18 cellular contexts compared by ENCODE assay signal in the genomic region with DNA sequence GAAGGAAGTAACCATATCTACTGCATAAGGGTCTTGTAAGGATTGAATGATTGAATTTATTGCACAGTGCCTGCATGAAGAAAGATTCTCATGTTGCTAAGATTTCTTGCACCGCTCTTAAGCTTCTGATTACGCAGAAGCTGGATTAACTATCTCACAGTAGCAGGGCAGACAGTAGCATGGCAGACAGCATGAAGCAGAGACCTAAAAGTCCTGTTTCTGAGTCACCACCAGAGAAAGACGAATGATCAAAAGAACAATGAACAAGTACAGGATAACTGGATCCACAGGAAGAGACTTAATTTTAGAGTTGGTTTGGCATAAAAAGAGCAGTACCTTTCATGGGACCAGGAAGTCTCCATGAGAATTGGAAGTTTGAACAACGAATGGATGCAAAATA.
A peak's percentile ranks its signal among the peaks of the same experiment; 100 is the strongest.
DNase-seq lines count a peak whose midpoint lies in the region; ATAC-seq, FAIRE-seq and TF ChIP-seq lines count a peak whose summit lies in the region.
"Had no signal": no experiment of that assay in that cellular context is flagged by ENCODE, and none has a peak within 500 bp of the region (broad histone marks: within the 10 kb centered on the region; RNA-seq: fewer than 3 reads in every experiment).

No MANE protein-coding gene starts in this region.

- no peak overlapping the region for H4K91ac ChIP-seq in mesenchymal stem cell (ENCODE audit: low read length)

- no peak overlapping the region for H2AK5ac ChIP-seq in mesenchymal stem cell (ENCODE audit: low read length, severe bottlenecking)

- H3K27me3 ChIP-seq in bronchial epithelial cell (ENCODE audit: control insufficient read depth, insufficient read depth, low read length) (no peaks in the 10 kb centered on the region), mesenchymal stem cell (ENCODE audit: control insufficient read depth in 1 of 2, insufficient read depth in 1 of 2, low read length in 2 of 2) (no peaks in the 10 kb centered on the region)

- no peaks in the 10 kb centered on the region for H3K9me3 ChIP-seq in mesenchymal stem cell (ENCODE audit: control insufficient read depth, low read length)

- WGBS in mesenchymal stem cell, result 96% methylated on average over 3 of the region's 4 CpGs

- H2BK120ac ChIP-seq in mesenchymal stem cell (ENCODE audit: low read depth, low read length), result no peak overlapping the region

- peak overlapping the region; percentile 11 for H2AFZ ChIP-seq in mesenchymal stem cell (ENCODE audit: low read depth, low read length)

- H3K79me1 ChIP-seq in mesenchymal stem cell (replicated peaks; ENCODE audit: low read length, poor library complexity, severe bottlenecking), result peaks cover 27% of the 10 kb centered on the region

- H3K4me2 ChIP-seq in mesenchymal stem cell (ENCODE audit: low read length, poor library complexity, severe bottlenecking), result no peak overlapping the region

- H3K4ac ChIP-seq in mesenchymal stem cell (ENCODE audit: low read depth in 1 of 2, low read length in 2 of 2), result no peak overlapping the region

- H3K23ac ChIP-seq in mesenchymal stem cell (ENCODE audit: low read length in 2 of 2), result no peak overlapping the region

- DNase-seq in A172 (ENCODE audit: low spot score) (peak; percentile 21), ELF-1 (ENCODE audit: low read depth, low spot score) (peak; percentile 15), bronchial epithelial cell (ENCODE audit: low read depth) (peak; percentile 31), mesenchymal stem cell (no peak), SHP77 treated with DMSO at 0.1 percent for 48 hours (lab: John Stamatoyannopoulos, UW) (no peak), NCI-H2196 treated with DMSO at 0.1 percent for 48 hours (lab: John Stamatoyannopoulos, UW; ENCODE audit: unreplicated experiment) (no peak)
- DNase-seq: DMS153, EL, HCEC 1CT, NCI-H1417 treated with DMSO at 0.1 percent for 48 hours, NCI-H1930, NCI-H2171, NCI-H446 treated with DMSO at 0.1 percent for 48 hours, RPMI8226 had no signal

- no peak overlapping the region for H3K27ac ChIP-seq in mesenchymal stem cell (ENCODE audit: low read length, poor library complexity, severe bottlenecking)
- H3K27ac ChIP-seq: C4-2B had no signal

- no peak overlapping the region for H3K18ac ChIP-seq in mesenchymal stem cell (ENCODE audit: low read depth in 1 of 2, low read length in 2 of 2)

- H2BK12ac ChIP-seq in mesenchymal stem cell (ENCODE audit: low read length in 2 of 2), result no peak overlapping the region

- TF ChIP-seq CTCF in bronchial epithelial cell (IDR thresholded peaks at IDR 0.05; ENCODE audit: insufficient read depth, low read length, severe bottlenecking), result no peak

- no peak overlapping the region for H2BK15ac ChIP-seq in mesenchymal stem cell (ENCODE audit: low read depth, poor library complexity, severe bottlenecking)

- H2BK5ac ChIP-seq in mesenchymal stem cell (ENCODE audit: low read depth, low read length, poor library complexity, severe bottlenecking), result no peak overlapping the region

- no peak overlapping the region for H3K9ac ChIP-seq in mesenchymal stem cell (ENCODE audit: low read length)

- FAIRE-seq in bronchial epithelial cell (lab: Jason Lieb, UNC), result no peak
- FAIRE-seq: K562 had no signal

- H4K8ac ChIP-seq in mesenchymal stem cell (ENCODE audit: low read length), result no peak overlapping the region

- H3K4me3 ChIP-seq in bronchial epithelial cell (ENCODE audit: low read depth, low read length) (no peak overlapping the region), mesenchymal stem cell (ENCODE audit: insufficient read depth in 1 of 2, low read depth in 1 of 2, low read length in 2 of 2) (no peak overlapping the region)
- H3K4me3 ChIP-seq: K562 had no signal

- H3K4me1 ChIP-seq in mesenchymal stem cell (ENCODE audit: control insufficient read depth, insufficient read depth, low read depth, low read length), result no peaks in the 10 kb centered on the region

- H3K36me3 ChIP-seq in bronchial epithelial cell (ENCODE audit: control insufficient read depth, insufficient read depth, low read length) (no peaks in the 10 kb centered on the region), mesenchymal stem cell (ENCODE audit: control insufficient read depth in 1 of 2, insufficient read depth in 2 of 2, low read depth in 1 of 2, low read length in 2 of 2) (peaks cover 0 to 3% of the 10 kb centered on the region in 2 experiments)

- H3K14ac ChIP-seq in mesenchymal stem cell (ENCODE audit: low read length in 2 of 2), result no peak overlapping the region

- ATAC-seq in GM18520 (IDR thresholded peaks at IDR 0.05; ENCODE audit: unreplicated experiment) (no peak), GM21717 (IDR thresholded peaks at IDR 0.05; ENCODE audit: unreplicated experiment) (no peak)
- ATAC-seq: K562 had no signal

Comparison
In these comparisons a context has a peak if more than half of its experiments do, and no peak if none do; other contexts are left out.
1. DNase-seq: peak in A172 (single experiment), ELF-1 (single experiment) and bronchial epithelial cell (single experiment); none in mesenchymal stem cell (single experiment), SHP77 treated with DMSO at 0.1 percent for 48 hours (single experiment) and NCI-H2196 treated with DMSO at 0.1 percent for 48 hours (single experiment).